In the genomic region with DNA sequence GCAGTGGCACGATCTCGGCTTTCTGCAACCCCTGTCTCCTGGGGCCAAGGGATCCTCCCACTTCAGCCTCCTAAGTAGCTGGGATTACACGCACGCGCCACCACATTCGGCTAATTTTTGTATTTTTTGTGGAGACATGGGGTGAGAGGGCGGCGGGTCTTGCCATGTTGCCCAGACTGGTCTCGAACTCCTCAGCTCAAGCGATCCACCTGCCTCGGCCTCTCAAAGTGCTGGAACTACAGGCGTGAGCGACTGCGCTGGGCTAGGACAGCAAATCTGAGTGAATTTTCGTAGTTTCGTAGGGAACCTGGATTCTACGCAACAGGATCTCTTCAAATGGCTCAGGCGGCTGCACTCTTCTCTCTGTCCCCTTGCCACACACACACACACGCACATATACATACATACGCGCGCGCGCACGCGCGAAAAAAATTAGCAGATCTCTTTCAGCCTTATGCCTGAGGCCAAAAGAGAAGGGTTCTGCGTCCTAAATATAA, we compare ENCODE assay signal across 8 cellular contexts. TPM values are rescaled to one million over a fixed set of nuclear protein-coding genes. Genes with fewer than 3 reads are reported as not detected.
DNase-seq lines count a peak whose midpoint lies in the region; ATAC-seq, FAIRE-seq and TF ChIP-seq lines count a peak whose summit lies in the region.

No MANE protein-coding gene starts in this region.

- H3K4me1 ChIP-seq in MM.1S (ENCODE audit: low read length), result peaks cover 4% of the 10 kb centered on the region; the same call in 1 of the 2 replicates

- no peaks in the 10 kb centered on the region for H3F3A ChIP-seq in MM.1S (ENCODE audit: insufficient read depth, low read length)

- H3K4me1 Mint-ChIP-seq in CD14-positive monocyte (peaks cover 38% of the 10 kb centered on the region), brain (peaks cover 75% of the 10 kb centered on the region), memory B cell (peaks cover 35% of the 10 kb centered on the region)

- H3K9me3 ChIP-seq in MM.1S (replicated peaks; ENCODE audit: insufficient read depth, low read length), result no peaks in the 10 kb centered on the region

- H4K20me1 ChIP-seq in MM.1S (ENCODE audit: insufficient read depth, low read length), result no peaks in the 10 kb centered on the region

- H3K9ac ChIP-seq in MM.1S (ENCODE audit: low read length), result peak overlapping the region; percentile 69; the same call in 1 of the 2 replicates

- peak overlapping the region; percentile 100 for H3K4me3 ChIP-seq in MM.1S (ENCODE audit: low read length)

- H3K36me3 Mint-ChIP-seq in CD14-positive monocyte (peaks cover 10 to 17% of the 10 kb centered on the region in 2 donors), brain (peaks cover 14% of the 10 kb centered on the region), memory B cell (peaks cover 6% of the 10 kb centered on the region)

- H3K9me2 ChIP-seq in MM.1S (replicated peaks; ENCODE audit: insufficient read depth, low read length), result no peaks in the 10 kb centered on the region

- TF ChIP-seq CTCF in CD14-positive monocyte (IDR thresholded peaks at IDR 0.05), result no peak
- no peak for TF ChIP-seq CTCF in MM.1S (IDR thresholded peaks at IDR 0.05; ENCODE audit: low read length)
- no peak for TF ChIP-seq CTCF in brain (conservative IDR thresholded peaks at IDR 0.05)

- no peak for ATAC-seq in memory B cell (ENCODE audit: low read depth)

- no peaks in the 10 kb centered on the region for H3K9me3 Mint-ChIP-seq in CD14-positive monocyte
- peaks cover 0 to 4% (median 0%) of the 10 kb centered on the region in 5 experiments for H3K9me3 Mint-ChIP-seq in brain
- H3K9me3 Mint-ChIP-seq in memory B cell, result no peaks in the 10 kb centered on the region

- intact Hi-C loops in CD14-positive monocyte (cut with micrococcal nuclease), result loop anchor here (1.0 kb wide), 1 partner anchor 20 kb away; a partner anchor contains a TSS

- peak overlapping the region; percentile 86 for H2AFZ ChIP-seq in MM.1S (ENCODE audit: low read length)

- H3K27me3 Mint-ChIP-seq in CD14-positive monocyte (ENCODE audit: low read depth in 3 of 3) (peaks cover 0 to 4% (median 0%) of the 10 kb centered on the region in 3 donors), brain (peaks cover 3% of the 10 kb centered on the region), memory B cell (peaks cover 4% of the 10 kb centered on the region)

- H3K79me2 ChIP-seq in MM.1S (ENCODE audit: low read length), result peaks cover 16% of the 10 kb centered on the region

- no peaks in the 10 kb centered on the region for H3K36me3 ChIP-seq in MM.1S (replicated peaks; ENCODE audit: insufficient read depth, low read length)

- peak overlapping the region; percentile 55 for H3K4me3 Mint-ChIP-seq in CD14-positive monocyte
- H3K4me3 Mint-ChIP-seq in brain, result peak overlapping the region; percentile 80 to 99 (median 98)
- H3K4me3 Mint-ChIP-seq in memory B cell, result peak overlapping the region; percentile 91

- H3K27me3 ChIP-seq in MM.1S (replicated peaks; ENCODE audit: insufficient read depth, low read length), result peaks cover 19% of the 10 kb centered on the region; the same call in 1 of the 2 replicates

- no peak for FAIRE-seq in urothelium cell line (lab: Jason Lieb, UNC)

- peak overlapping the region; percentile 46; the same call in 1 of the 2 replicates for H3K27ac ChIP-seq in MM.1S (ENCODE audit: low read length)

- H3K4me2 ChIP-seq in MM.1S (ENCODE audit: low read depth, low read length), result peak overlapping the region; percentile 97

- no peak for DNase-seq in CD14-positive monocyte (ENCODE audit: low spot score)
- no peak for DNase-seq in MM.1S
- DNase-seq in memory B cell (ENCODE audit: low spot score in 2 of 2), result no peak
- DNase-seq in stimulated activated CD4-positive, alpha-beta T cell treated with anti-CD3 and anti-CD28 coated beads, Interleukin-2, amount 100 ng/mL, for 48 hours, result no peak
- no peak for DNase-seq in urothelium cell line (ENCODE audit: low spot score)
- DNase-seq in NCI-H2029 (lab: John Stamatoyannopoulos, UW), result no peak
- DNase-seq in NCI-H2107 treated with DMSO at 0.1 percent for 48 hours (lab: John Stamatoyannopoulos, UW; ENCODE audit: unreplicated experiment), result no peak

- peak overlapping the region; percentile 79 to 97 (median 89) for H3K27ac Mint-ChIP-seq in CD14-positive monocyte
- peak overlapping the region; percentile 95 to 99 (median 98) for H3K27ac Mint-ChIP-seq in brain
- H3K27ac Mint-ChIP-seq in memory B cell, result peak overlapping the region; percentile 98

RNA-seq across cellular contexts. Expression of a gene that starts 0.4 kb away (rescaled TPM):
- polyA plus RNA-seq in CD14-positive monocyte (1 to 10 TPM in 1 of 2 donors, under 1 TPM in 1; 0.93 to 1.3 TPM), brain (ENCODE audit: insufficient read depth, low read depth, low replicate concordance) (22.6 TPM)

RNA-seq across cellular contexts. Expression of a gene that starts 0.7 kb away (rescaled TPM):
- polyA plus RNA-seq in CD14-positive monocyte (10 to 100 TPM; 13.1 to 19.3 TPM), brain (ENCODE audit: insufficient read depth, low read depth, low replicate concordance) (73.4 TPM)

RNA-seq across cellular contexts. Expression of a gene that starts 19.9 kb away (rescaled TPM):
- polyA plus RNA-seq in CD14-positive monocyte (1 to 10 TPM; 1.8 to 2.9 TPM), brain (ENCODE audit: insufficient read depth, low read depth, low replicate concordance) (7.8 TPM)

RNA-seq across cellular contexts. Expression of a gene that starts 20.4 kb away (rescaled TPM):
- polyA plus RNA-seq in CD14-positive monocyte (1 to 10 TPM; 7.2 to 8.4 TPM), brain (ENCODE audit: insufficient read depth, low read depth, low replicate concordance) (17.1 TPM)

RNA-seq across cellular contexts. Expression of a gene that starts 35.9 kb away (rescaled TPM):
- polyA plus RNA-seq in CD14-positive monocyte (not detected), brain (ENCODE audit: insufficient read depth, low read depth, low replicate concordance) (not detected)

Comparison
In these comparisons a context has a peak if more than half of its experiments do, and no peak if none do; other contexts are left out.
1. RNA of a gene that starts 0.4 kb away (polyA plus RNA-seq): 22.6 TPM in brain (single experiment); 0.93 to 1.3 TPM in CD14-positive monocyte; every median in the first group is over 10 times any median in the second.
2. Peak in every context shown above with its lines, with median percentiles within 50 percentile points of each other: H3K27ac Mint-ChIP-seq and H3K4me3 Mint-ChIP-seq.